Comparison of ENCODE assay signal across 8 cellular contexts in the genomic region with DNA sequence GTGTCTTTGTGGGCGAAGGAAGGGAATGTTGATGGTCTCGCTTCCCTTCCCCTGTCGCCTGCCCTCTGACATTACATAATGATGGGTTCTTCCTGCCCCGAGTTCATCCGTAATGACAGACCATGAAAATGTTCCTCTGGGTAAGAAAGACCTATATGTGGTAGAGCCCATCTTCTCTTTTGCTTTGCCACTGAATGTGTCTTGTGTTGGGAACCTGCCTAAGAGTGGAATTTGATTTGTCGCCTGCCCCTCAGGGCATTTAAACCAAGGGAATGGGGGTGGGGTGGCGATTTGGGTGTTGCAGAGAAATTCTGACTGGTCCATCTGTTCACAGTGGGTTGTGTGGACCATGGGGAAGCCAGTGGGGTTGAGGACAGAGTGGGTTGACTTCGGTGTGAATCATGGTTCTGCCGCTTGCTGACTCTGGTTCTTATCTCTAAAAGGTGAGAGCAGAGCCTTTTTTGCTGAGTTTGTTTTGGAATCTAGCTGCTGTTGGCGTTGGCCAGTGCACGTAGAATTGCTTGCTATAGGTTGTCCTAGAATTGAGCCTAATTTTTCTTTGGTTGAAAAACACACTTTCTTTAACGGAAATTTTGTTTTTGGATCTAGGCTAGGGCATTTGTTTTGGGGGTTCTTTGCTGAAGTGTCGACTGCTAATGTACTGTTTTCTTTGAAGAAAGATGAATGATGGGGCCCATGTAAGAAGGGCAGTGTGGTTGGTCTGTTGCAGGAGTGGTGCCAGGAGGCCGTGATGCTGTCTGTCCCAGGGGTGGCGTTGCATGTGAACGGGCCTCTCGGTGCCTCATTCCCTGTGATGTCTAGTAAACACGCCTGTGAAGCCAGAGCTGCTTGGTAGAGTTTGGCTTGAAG. TPM values are rescaled to one million over a fixed set of nuclear protein-coding genes. Genes with fewer than 3 reads are reported as not detected.
A peak's percentile ranks its signal among the peaks of the same experiment; 100 is the strongest.
DNase-seq lines count a peak whose midpoint lies in the region; TF ChIP-seq lines count a peak whose summit lies in the region.

No MANE protein-coding gene starts in this region.

- peak overlapping the region; percentile 88 for H2AFZ ChIP-seq in hepatocyte

- intact Hi-C loops in spleen (cut with DNase I; ENCODE audit: low total_unique reads) = loop anchor here (2.0 kb wide), 1 partner anchor 63 kb away; no protein-coding TSS in a partner anchor

- H3K4me1 ChIP-seq in HUES64 (ENCODE audit: insufficient read depth, low read length) (peaks cover 61% of the 10 kb centered on the region), hepatocyte (ENCODE audit: insufficient read depth) (peaks cover 25% of the 10 kb centered on the region), spleen (peaks cover 0 to 66% (median 43%) of the 10 kb centered on the region in 6 donors)

- H3K79me2 ChIP-seq in hepatocyte = peaks cover 58% of the 10 kb centered on the region

- peak overlapping the region; percentile 65 for H3K4me3 ChIP-seq in HUES64 (ENCODE audit: low read length)
- peak overlapping the region; percentile 88 for H3K4me3 ChIP-seq in hepatocyte
- peak overlapping the region; percentile 67 to 81 (median 72) for H3K4me3 ChIP-seq in spleen

- H3K27ac ChIP-seq in HUES64 (ENCODE audit: low read depth, low read length) (no peak overlapping the region), hepatocyte (peak overlapping the region; percentile 70), spleen (peak overlapping the region; percentile 70 to 93 (median 86))

- 39% methylated on average over 18 of the region's 18 CpGs for WGBS in HUES64
- 31% methylated on average over 18 of the region's 18 CpGs for WGBS in hepatocyte (ENCODE audit: low lambda C conversion rate, missing lambda C conversion rate)
- WGBS in spleen, 5 donors = 49 to 57% (median 53%) methylated on average over 18 of the region's 18 CpGs

- TF ChIP-seq POLR2A in spleen (IDR thresholded peaks at IDR 0.05) = no peak

- peak; percentile 54 for DNase-seq in CD1c-positive myeloid dendritic cell (ENCODE audit: extremely low spot score)
- peak; percentile 62 to 69 for DNase-seq in activated T-cell treated with anti-CD3 and anti-CD28 coated beads, Interleukin-2, amount 50 U/mL, for 48 hours
- DNase-seq in hepatocyte (ENCODE audit: low spot score) = no peak
- DNase-seq in spleen = no peak
- DNase-seq in NCI-H2081 treated with DMSO at 0.1 percent for 48 hours (lab: John Stamatoyannopoulos, UW) = no peak
- DNase-seq in iPS-NIHi11 (ENCODE audit: low spot score) = no peak
- DNase-seq in putamen (ENCODE audit: low spot score) = no peak

- no peaks in the 10 kb centered on the region for H3K36me3 ChIP-seq in HUES64 (ENCODE audit: insufficient read depth, low read length)
- H3K36me3 ChIP-seq in hepatocyte (replicated peaks; ENCODE audit: insufficient read depth, low read depth) = no peaks in the 10 kb centered on the region
- H3K36me3 ChIP-seq in spleen = no peaks in the 10 kb centered on the region

- H4K20me1 ChIP-seq in hepatocyte (ENCODE audit: insufficient read depth, poor library complexity, severe bottlenecking) = peaks cover 10% of the 10 kb centered on the region

- no peaks in the 10 kb centered on the region for H3K9me2 ChIP-seq in hepatocyte (replicated peaks; ENCODE audit: insufficient read depth)

- no peaks in the 10 kb centered on the region for H3K9me3 ChIP-seq in HUES64 (ENCODE audit: insufficient read depth, low read depth, low read length)
- H3K9me3 ChIP-seq in hepatocyte (ENCODE audit: low read depth) = no peaks in the 10 kb centered on the region
- H3K9me3 ChIP-seq in spleen = no peaks in the 10 kb centered on the region

- H3K27me3 ChIP-seq in HUES64 (ENCODE audit: insufficient read depth, low read length) = no peaks in the 10 kb centered on the region
- H3K27me3 ChIP-seq in hepatocyte = no peaks in the 10 kb centered on the region
- H3K27me3 ChIP-seq in spleen (replicated peaks in 1 of 7) = no peaks in the 10 kb centered on the region

- TF ChIP-seq CTCF in hepatocyte (IDR thresholded peaks at IDR 0.05; ENCODE audit: poor library complexity) (no peak), spleen (IDR thresholded peaks at IDR 0.05 in 8 of 11, conservative IDR thresholded peaks at IDR 0.05 in 3 of 11) (peak in 2 of 11 experiments; percentile 2 to 12)

- H3K4me2 ChIP-seq in hepatocyte = peak overlapping the region; percentile 82

- H3K9ac ChIP-seq in HUES64 (ENCODE audit: low read depth, low read length) = peak overlapping the region; percentile 19

RNA-seq across cellular contexts. Expression of gene INPP4A, which starts 1.3 kb away (rescaled TPM):
- 16.0 TPM for polyA plus RNA-seq in HUES64 (2013, experiment 1 of 2)
- 17.5 TPM for polyA plus RNA-seq in HUES64 (2013, experiment 2 of 2)
- total RNA-seq in hepatocyte (9.2 and 13.1 TPM in 2 replicates), spleen (100 to 1,000 TPM in 1 of 7 donors, 10 to 100 TPM in 6; 55.1 to 102 (median 76.5) TPM)
- polyA plus RNA-seq in hepatocyte (6.2 and 7.9 TPM in 2 replicates), spleen (1 to 10 TPM; 6.4 to 9.7 (median 7.1) TPM)

Comparison
In these comparisons a context has a peak if more than half of its experiments do, and no peak if none do; other contexts are left out.
1. DNase-seq: peak in CD1c-positive myeloid dendritic cell (single experiment) and activated T-cell treated with anti-CD3 and anti-CD28 coated beads, Interleukin-2, amount 50 U/mL, for 48 hours (2 of 2); none in hepatocyte (single experiment), spleen (single experiment), NCI-H2081 treated with DMSO at 0.1 percent for 48 hours (single experiment), iPS-NIHi11 (single experiment) and putamen (single experiment).
2. Peak in every context shown above with its lines, with median percentiles within 50 percentile points of each other: H3K4me3 ChIP-seq.